In genomic region chr2:9594361-9595063, GRCh38 we compare ENCODE assay signal across 8 cellular contexts. TPM values are rescaled to one million over a fixed set of nuclear protein-coding genes. Genes with fewer than 3 reads are reported as not detected.
DNase-seq lines count a peak whose midpoint lies in the region; ATAC-seq and TF ChIP-seq lines count a peak whose summit lies in the region.

No MANE protein-coding gene starts in this region.

- WGBS in mammary epithelial cell (ENCODE audit: low coverage, missing lambda C conversion rate): 20% methylated on average over 2 of the region's 2 CpGs
- 87% methylated on average over 2 of the region's 2 CpGs for WGBS in mesenchymal stem cell

- H3K27me3 ChIP-seq in mammary epithelial cell (ENCODE audit: insufficient read depth, low read length) (no peaks in the 10 kb centered on the region), mesenchymal stem cell (ENCODE audit: control insufficient read depth in 1 of 2, insufficient read depth in 1 of 2, low read length in 2 of 2) (no peaks in the 10 kb centered on the region), colonic mucosa (no peaks in the 10 kb centered on the region)

- H2BK5ac ChIP-seq in mesenchymal stem cell (ENCODE audit: low read depth, low read length, poor library complexity, severe bottlenecking): no peak overlapping the region

- H3K14ac ChIP-seq in mesenchymal stem cell (ENCODE audit: low read length in 2 of 2): no peak overlapping the region

- no peak overlapping the region for H2BK12ac ChIP-seq in mesenchymal stem cell (ENCODE audit: low read length in 2 of 2)

- peaks cover 97% of the 10 kb centered on the region for H3K79me2 ChIP-seq in mammary epithelial cell (ENCODE audit: insufficient read depth, low read length)

- no TSS peak for BruUV-seq in mammary epithelial cell (replicated peaks; lab: Mats Ljungman, UMichigan)

- peaks cover 28% of the 10 kb centered on the region for H3K4me1 ChIP-seq in mammary epithelial cell (ENCODE audit: insufficient read depth, low read length)
- peaks cover 3% of the 10 kb centered on the region for H3K4me1 ChIP-seq in mesenchymal stem cell (ENCODE audit: control insufficient read depth, insufficient read depth, low read depth, low read length)
- no peaks in the 10 kb centered on the region for H3K4me1 ChIP-seq in colonic mucosa

- no peak overlapping the region for H3K4ac ChIP-seq in mesenchymal stem cell (ENCODE audit: low read depth in 1 of 2, low read length in 2 of 2)

- CTCF ChIA-PET in mammary epithelial cell (lab: Charles Lee; ENCODE audit: low non-redundant PET): no interaction called here

- H3K4me2 ChIP-seq in mammary epithelial cell (ENCODE audit: insufficient read depth, low read depth, low read length) (peak overlapping the region; percentile 47), mesenchymal stem cell (ENCODE audit: low read length, poor library complexity, severe bottlenecking) (no peak overlapping the region)

- dilution Hi-C loops in mammary epithelial cell (cut with HindIII; ENCODE audit: low sequenced_read_pairs): no loop called here

- DNase-seq in AG20443 (ENCODE audit: low spot score) (peak; percentile 84), HT1080 (ENCODE audit: low read depth) (peak; percentile 73), mammary epithelial cell (peak; percentile 94), mesenchymal stem cell (peak; percentile 88), colonic mucosa (no peak), T-helper 9 cell (no peak), putamen (ENCODE audit: low spot score) (no peak)

- intact Hi-C loops in mammary epithelial cell (cut with micrococcal nuclease) (no loop called here), colonic mucosa (cut with DNase I) (no loop called here)

- no peak for TF ChIP-seq CTCF in mammary epithelial cell (conservative IDR thresholded peaks at IDR 0.05 in 1 of 2, IDR thresholded peaks at IDR 0.05 in 1 of 2; ENCODE audit: extremely low read depth in 1 of 2, insufficient read depth in 1 of 2, low read depth in 1 of 2, low read length in 2 of 2)
- no peak for TF ChIP-seq CTCF in colonic mucosa (IDR thresholded peaks at IDR 0.05)

- no peaks in the 10 kb centered on the region for H3K9me3 ChIP-seq in mammary epithelial cell (replicated peaks; ENCODE audit: insufficient read depth, low read length)
- peaks cover 15% of the 10 kb centered on the region for H3K9me3 ChIP-seq in mesenchymal stem cell (ENCODE audit: control insufficient read depth, low read length)
- no peaks in the 10 kb centered on the region for H3K9me3 ChIP-seq in colonic mucosa

- no peak overlapping the region for H2BK120ac ChIP-seq in mesenchymal stem cell (ENCODE audit: low read depth, low read length)

- H2BK15ac ChIP-seq in mesenchymal stem cell (ENCODE audit: low read depth, poor library complexity, severe bottlenecking): no peak overlapping the region

- in situ Hi-C loops in mammary epithelial cell (cut with MboI; ENCODE audit: low sequenced_read_pairs in 2 of 2): no loop called here

- no peak overlapping the region for H2AFZ ChIP-seq in mammary epithelial cell (ENCODE audit: low read depth, low read length)
- H2AFZ ChIP-seq in mesenchymal stem cell (ENCODE audit: low read depth, low read length): no peak overlapping the region

- ATAC-seq in HG02623 (IDR thresholded peaks at IDR 0.05; ENCODE audit: unreplicated experiment): no peak

- peaks cover 3% of the 10 kb centered on the region for H4K20me1 ChIP-seq in mammary epithelial cell (ENCODE audit: insufficient read depth, low read length)

- no peak overlapping the region for H2AK5ac ChIP-seq in mesenchymal stem cell (ENCODE audit: low read length, severe bottlenecking)

- H3K27ac ChIP-seq in mammary epithelial cell (ENCODE audit: insufficient read depth, low read depth, low read length): peak overlapping the region; percentile 84
- peak overlapping the region; percentile 64 for H3K27ac ChIP-seq in mesenchymal stem cell (ENCODE audit: low read length, poor library complexity, severe bottlenecking)
- H3K27ac ChIP-seq in colonic mucosa: no peak overlapping the region

- H3K4me3 ChIP-seq in mammary epithelial cell (replicated peaks in 1 of 3; ENCODE audit: insufficient read depth in 1 of 3, low read depth in 2 of 3, low read length in 3 of 3): no peak overlapping the region
- peak overlapping the region in 1 of 2 experiments; percentile 25 for H3K4me3 ChIP-seq in mesenchymal stem cell (ENCODE audit: insufficient read depth in 1 of 2, low read depth in 1 of 2, low read length in 2 of 2)
- no peak overlapping the region for H3K4me3 ChIP-seq in colonic mucosa

- H3K79me1 ChIP-seq in mesenchymal stem cell (replicated peaks; ENCODE audit: low read length, poor library complexity, severe bottlenecking): no peaks in the 10 kb centered on the region

- peaks cover 18% of the 10 kb centered on the region for H3K36me3 ChIP-seq in mammary epithelial cell (ENCODE audit: insufficient read depth, low read length)
- peaks cover 10 to 51% of the 10 kb centered on the region in 2 experiments for H3K36me3 ChIP-seq in mesenchymal stem cell (ENCODE audit: control insufficient read depth in 1 of 2, insufficient read depth in 2 of 2, low read depth in 1 of 2, low read length in 2 of 2)
- H3K36me3 ChIP-seq in colonic mucosa: no peaks in the 10 kb centered on the region

- H4K8ac ChIP-seq in mesenchymal stem cell (ENCODE audit: low read length): no peak overlapping the region

- H3K23ac ChIP-seq in mesenchymal stem cell (ENCODE audit: low read length in 2 of 2): no peak overlapping the region

- H4K91ac ChIP-seq in mesenchymal stem cell (ENCODE audit: low read length): no peak overlapping the region

- H3K9ac ChIP-seq in mammary epithelial cell (ENCODE audit: insufficient read depth, low read length) (peak overlapping the region; percentile 46), mesenchymal stem cell (ENCODE audit: low read length) (peak overlapping the region; percentile 74), colonic mucosa (ENCODE audit: low read depth in 2 of 2, low read length in 2 of 2) (no peak overlapping the region)

- H3K18ac ChIP-seq in mesenchymal stem cell (ENCODE audit: low read depth in 1 of 2, low read length in 2 of 2): no peak overlapping the region

RNA-seq across cellular contexts. Expression of gene YWHAQ, which starts 36.3 kb away (rescaled TPM):
- total RNA-seq in HT1080 (2014; rRNA removed; shearing (Covaris generic)): 446 and 533 TPM in 2 replicates
- 574 and 638 TPM in 2 replicates for polyA plus RNA-seq in HT1080 (2015; cell fraction: cytosol; rRNA removed)
- 279 and 303 TPM in 2 replicates for polyA plus RNA-seq in HT1080 (2015; cell fraction: nucleus; rRNA removed)
- total RNA-seq in mammary epithelial cell: 100 to 1,000 TPM; 326 to 442 TPM
- polyA plus RNA-seq in mammary epithelial cell: 411 TPM
- 469 TPM for polyA minus RNA-seq in mammary epithelial cell
- 317 TPM for polyA plus RNA-seq in mesenchymal stem cell (2013, experiment 1 of 2)
- polyA plus RNA-seq in mesenchymal stem cell (2013, experiment 2 of 2): 324 TPM
- total RNA-seq in colonic mucosa: 100 to 1,000 TPM; 246 to 299 TPM

RNA-seq across cellular contexts. Expression of gene ADAM17, which starts 38.9 kb away (rescaled TPM):
- 33.0 and 38.3 TPM in 2 replicates for total RNA-seq in HT1080 (2014; rRNA removed; shearing (Covaris generic))
- polyA plus RNA-seq in HT1080 (2015; cell fraction: cytosol; rRNA removed): 35.1 and 43.0 TPM in 2 replicates
- polyA plus RNA-seq in HT1080 (2015; cell fraction: nucleus; rRNA removed): 80.4 and 80.8 TPM in 2 replicates
- total RNA-seq in mammary epithelial cell: 10 to 100 TPM; 39.5 to 74.3 TPM
- 12.8 TPM for polyA plus RNA-seq in mammary epithelial cell
- 6.2 TPM for polyA minus RNA-seq in mammary epithelial cell
- 29.8 TPM for polyA plus RNA-seq in mesenchymal stem cell (2013, experiment 1 of 2)
- polyA plus RNA-seq in mesenchymal stem cell (2013, experiment 2 of 2): 29.7 TPM
- total RNA-seq in colonic mucosa: 10 to 100 TPM; 18.6 to 20.0 TPM

Comparison
In these comparisons a context has a peak if more than half of its experiments do, and no peak if none do; other contexts are left out.
1. DNase-seq: peak in AG20443 (single experiment), HT1080 (single experiment), mammary epithelial cell (single experiment) and mesenchymal stem cell (single experiment); none in colonic mucosa (single experiment), T-helper 9 cell (single experiment) and putamen (single experiment).
2. H3K9ac ChIP-seq: peak in mammary epithelial cell (single experiment) and mesenchymal stem cell (single experiment); none in colonic mucosa (0 of 2).